ENCODE assay signal across 36 cellular contexts in genomic region chr5:24367211-24367610, GRCh38.
"Had no signal": no experiment of that assay in that cellular context is flagged by ENCODE, and none has a peak within 500 bp of the region (broad histone marks: within the 10 kb centered on the region; RNA-seq: fewer than 3 reads in every experiment).

No MANE protein-coding gene starts in this region.

- H3K27me3 ChIP-seq: adrenal gland, body of pancreas, brain microvascular endothelial cell, breast epithelium had no signal

- H3K4me3 Mint-ChIP-seq: activated B cell treated with CpG ODN at 0.5 μM for 24 hours; activated CD4-positive, alpha-beta memory T cell treated with anti-CD3 and anti-CD28 coated beads for 36 hours; activated CD4-positive, alpha-beta T cell treated with anti-CD3 and anti-CD28 coated beads, Interleukin-2, amount 10 ng/mL, durations not matched to agents 24 days and 14 days; activated CD8-positive, alpha-beta T cell treated with anti-CD3 and anti-CD28 coated beads for 36 hours; activated naive CD4-positive, alpha-beta T cell treated with anti-CD3 and anti-CD28 coated beads for 36 hours; activated naive CD8-positive, alpha-beta T cell treated with anti-CD3 and anti-CD28 coated beads for 36 hours; activated T-cell treated with anti-CD3 and anti-CD28 coated beads, Interleukin-2, amount 50 U/mL, for 4 hours; activated T-cell treated with anti-CD3 and anti-CD28 coated beads, Interleukin-2, amount 50 U/mL, for 72 hours; activated T-helper 1 cell treated with anti-CD3 and anti-CD28 coated beads, Interleukin-12 subunit alpha, Interleukin-12 subunit beta, Interleukin-2, Interleukin-4 antibody, amounts not matched to agents 30 ng/mL and 10 ng/mL and 1 ng/mL, durations not matched to agents 14 hours and 24 hours and 36 hours; activated T-helper 17 cell treated with anti-CD3 and anti-CD28 coated beads, Interleukin-2, amount 50 U/mL, for 72 hours; T-helper 1 cell treated with Interleukin-12 subunit alpha and Interleukin-12 subunit beta and Interleukin-4 antibody, amounts not matched to agents 30 μg/mL and 1 μg/mL, for 36 hours; T-helper 2 cell treated with Interferon-gamma antibody and Interleukin-4, amounts not matched to agents 5 μg/mL and 100 μg/mL, for 36 hours had no signal

- ATAC-seq: activated CD8-positive, alpha-beta T cell treated with anti-CD3 and anti-CD28 coated beads for 36 hours; activated naive CD4-positive, alpha-beta T cell treated with anti-CD3 and anti-CD28 coated beads, Interleukin-2, amount 50 U/mL, for 72 hours; activated T-cell treated with anti-CD3 and anti-CD28 coated beads, Interleukin-2, amount 50 U/mL, for 4 hours; activated T-cell treated with anti-CD3 and anti-CD28 coated beads, Interleukin-2, amount 50 U/mL, for 72 hours; activated T-helper 17 cell treated with anti-CD3 and anti-CD28 coated beads, Interleukin-2, amount 50 U/mL, for 72 hours; body of pancreas had no signal

- H3K36me3 ChIP-seq: adrenal gland, brain microvascular endothelial cell, breast epithelium had no signal

- H3K36me3 Mint-ChIP-seq: activated CD4-positive, alpha-beta memory T cell treated with anti-CD3 and anti-CD28 coated beads for 36 hours; activated naive CD8-positive, alpha-beta T cell treated with anti-CD3 and anti-CD28 coated beads for 36 hours had no signal

- H3K9me3 Mint-ChIP-seq: activated naive CD4-positive, alpha-beta T cell treated with anti-CD3 and anti-CD28 coated beads for 36 hours had no signal

- H3K27ac ChIP-seq: adrenal gland, body of pancreas, brain microvascular endothelial cell, breast epithelium, VCaP had no signal

- H3K9me3 ChIP-seq: adrenal gland, body of pancreas, breast epithelium had no signal

- H3K4me1 ChIP-seq: adrenal gland, body of pancreas, breast epithelium had no signal

- DNase-seq: activated B cell treated with CpG ODN at 0.5 μM for 24 hours; activated CD4-positive, alpha-beta memory T cell treated with anti-CD3 and anti-CD28 coated beads for 36 hours; activated CD4-positive, alpha-beta T cell treated with anti-CD3 and anti-CD28 coated beads for 4 hours; activated CD4-positive, alpha-beta T cell treated with anti-CD3 and anti-CD28 coated beads, Interleukin-2, amount 10 ng/mL, durations not matched to agents 24 days and 14 days; activated CD4-positive, alpha-beta T cell treated with anti-CD3 and anti-CD28 coated beads, Interleukin-2, amount 50 U/mL, for 1 hour; activated CD4-positive, alpha-beta T cell treated with anti-CD3 and anti-CD28 coated beads, Interleukin-2, amount 50 U/mL, for 4 hours; activated CD4-positive, CD25-positive, alpha-beta regulatory T cell treated with anti-CD3 and anti-CD28 coated beads, Interleukin-2, amount 50 U/mL, for 72 hours; activated CD8-positive, alpha-beta memory T cell treated with anti-CD3 and anti-CD28 coated beads, Interleukin-2, amount 50 U/mL, for 4 hours; activated CD8-positive, alpha-beta T cell treated with anti-CD3 and anti-CD28 coated beads for 36 hours; activated effector memory CD4-positive, alpha-beta T cell treated with anti-CD3 and anti-CD28 coated beads, Interleukin-2, amount 50 U/mL, for 16 hours; activated gamma-delta T cell treated with Interleukin-2 at 50 U/mL for 16 hours; activated naive CD4-positive, alpha-beta T cell; activated naive CD4-positive, alpha-beta T cell treated with anti-CD3 and anti-CD28 coated beads for 36 hours; activated naive CD4-positive, alpha-beta T cell treated with anti-CD3 and anti-CD28 coated beads, Interleukin-2, amount 50 U/mL, for 16 hours; activated naive CD8-positive, alpha-beta T cell treated with anti-CD3 and anti-CD28 coated beads for 36 hours; activated T-cell treated with anti-CD3 and anti-CD28 coated beads for 4 hours; activated T-cell treated with anti-CD3 and anti-CD28 coated beads, Interleukin-2, amount 50 U/mL, for 1 hour; activated T-cell treated with anti-CD3 and anti-CD28 coated beads, Interleukin-2, amount 50 U/mL, for 4 hours; activated T-cell treated with anti-CD3 and anti-CD28 coated beads, Interleukin-2, amount 50 U/mL, for 72 hours; adrenal gland; amniotic stem cell; aorta; body of pancreas; brain microvascular endothelial cell; central memory CD4-positive, alpha-beta T cell; SW 1271; T-helper 1 cell; T-helper 2 cell; T-helper 9 cell had no signal

- H3K4me1 Mint-ChIP-seq: activated B cell treated with CpG ODN at 0.5 μM for 24 hours; activated CD4-positive, alpha-beta T cell treated with anti-CD3 and anti-CD28 coated beads, Interleukin-2, amount 10 ng/mL, durations not matched to agents 24 days and 14 days; activated naive CD8-positive, alpha-beta T cell treated with anti-CD3 and anti-CD28 coated beads for 36 hours; activated T-helper 17 cell treated with anti-CD3 and anti-CD28 coated beads, Interleukin-2, amount 50 U/mL, for 72 hours had no signal

- H3K27ac Mint-ChIP-seq: activated B cell treated with CpG ODN at 0.5 μM for 24 hours; activated CD4-positive, alpha-beta memory T cell treated with anti-CD3 and anti-CD28 coated beads for 36 hours; activated CD4-positive, alpha-beta T cell treated with anti-CD3 and anti-CD28 coated beads, Interleukin-2, amount 10 ng/mL, durations not matched to agents 24 days and 14 days; activated CD8-positive, alpha-beta T cell treated with anti-CD3 and anti-CD28 coated beads for 36 hours; activated naive CD4-positive, alpha-beta T cell treated with anti-CD3 and anti-CD28 coated beads for 36 hours; activated naive CD4-positive, alpha-beta T cell treated with anti-CD3 and anti-CD28 coated beads, Interleukin-2, amount 50 U/mL, for 72 hours; activated naive CD8-positive, alpha-beta T cell treated with anti-CD3 and anti-CD28 coated beads for 36 hours; activated T-cell treated with anti-CD3 and anti-CD28 coated beads, Interleukin-2, amount 50 U/mL, for 72 hours; activated T-helper 1 cell treated with anti-CD3 and anti-CD28 coated beads, Interleukin-12 subunit alpha, Interleukin-12 subunit beta, Interleukin-2, Interleukin-4 antibody, amounts not matched to agents 30 ng/mL and 10 ng/mL and 1 ng/mL, durations not matched to agents 14 hours and 24 hours and 36 hours; activated T-helper 17 cell treated with anti-CD3 and anti-CD28 coated beads, Interleukin-2, amount 50 U/mL, for 72 hours; T-helper 1 cell treated with Interleukin-12 subunit alpha and Interleukin-12 subunit beta and Interleukin-4 antibody, amounts not matched to agents 30 μg/mL and 1 μg/mL, for 36 hours; T-helper 2 cell treated with Interferon-gamma antibody and Interleukin-4, amounts not matched to agents 5 μg/mL and 100 μg/mL, for 36 hours had no signal

- H3K4me3 ChIP-seq: adrenal gland, body of pancreas, breast epithelium had no signal

- H3K27me3 Mint-ChIP-seq: activated B cell treated with CpG ODN at 0.5 μM for 24 hours; activated CD4-positive, alpha-beta memory T cell treated with anti-CD3 and anti-CD28 coated beads for 36 hours; activated CD4-positive, alpha-beta T cell treated with anti-CD3 and anti-CD28 coated beads, Interleukin-2, amount 10 ng/mL, durations not matched to agents 24 days and 14 days; activated CD8-positive, alpha-beta T cell treated with anti-CD3 and anti-CD28 coated beads for 36 hours; activated naive CD8-positive, alpha-beta T cell treated with anti-CD3 and anti-CD28 coated beads for 36 hours; activated T-helper 17 cell treated with anti-CD3 and anti-CD28 coated beads, Interleukin-2, amount 50 U/mL, for 72 hours had no signal
